In the genomic region with DNA sequence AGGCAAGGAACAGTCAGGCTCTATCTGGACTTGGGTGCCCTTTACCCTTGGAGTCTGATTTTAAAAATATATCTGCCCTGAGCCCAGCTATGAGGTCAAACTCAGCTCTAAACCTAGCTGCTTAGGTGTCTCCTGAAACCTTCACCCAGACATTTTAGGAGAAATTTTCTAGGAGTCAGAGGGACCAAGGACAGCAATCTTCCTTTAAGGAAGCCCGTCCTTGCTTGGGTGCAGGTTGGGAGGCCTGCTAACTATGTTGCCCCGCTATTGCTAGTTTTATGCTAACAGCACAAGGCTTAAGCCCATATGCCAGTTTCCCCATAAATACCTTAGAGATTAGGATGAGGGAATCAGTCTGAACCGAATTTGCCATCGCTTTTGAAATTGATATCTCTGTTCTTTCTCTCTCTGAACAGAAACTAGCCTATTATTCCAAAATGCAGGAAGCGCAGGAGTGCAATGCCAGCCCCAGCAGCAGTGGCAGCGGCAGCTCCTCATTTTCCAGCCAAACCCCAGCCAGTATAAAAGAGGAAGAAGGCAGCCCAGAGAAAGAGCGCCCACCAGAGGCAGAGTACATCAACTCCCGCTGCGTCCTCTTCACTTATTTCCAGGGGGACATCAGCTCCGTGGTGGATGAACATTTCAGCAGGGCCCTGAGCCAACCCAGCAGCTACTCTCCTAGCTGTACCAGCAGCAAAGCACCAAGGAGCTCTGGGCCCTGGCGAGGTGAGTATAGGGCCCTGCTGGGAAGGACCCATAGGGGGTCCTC, we compare ENCODE assay signal across 1 cellular context.
TF ChIP-seq lines count a peak whose summit lies in the region.

No MANE protein-coding gene starts in this region.

TF ChIP-seq in HCT116, 20 proteins besides CTCF, POLR2A, EP300 and RAD21 (continued from another document):
- TF ChIP-seq, protein P1, sequence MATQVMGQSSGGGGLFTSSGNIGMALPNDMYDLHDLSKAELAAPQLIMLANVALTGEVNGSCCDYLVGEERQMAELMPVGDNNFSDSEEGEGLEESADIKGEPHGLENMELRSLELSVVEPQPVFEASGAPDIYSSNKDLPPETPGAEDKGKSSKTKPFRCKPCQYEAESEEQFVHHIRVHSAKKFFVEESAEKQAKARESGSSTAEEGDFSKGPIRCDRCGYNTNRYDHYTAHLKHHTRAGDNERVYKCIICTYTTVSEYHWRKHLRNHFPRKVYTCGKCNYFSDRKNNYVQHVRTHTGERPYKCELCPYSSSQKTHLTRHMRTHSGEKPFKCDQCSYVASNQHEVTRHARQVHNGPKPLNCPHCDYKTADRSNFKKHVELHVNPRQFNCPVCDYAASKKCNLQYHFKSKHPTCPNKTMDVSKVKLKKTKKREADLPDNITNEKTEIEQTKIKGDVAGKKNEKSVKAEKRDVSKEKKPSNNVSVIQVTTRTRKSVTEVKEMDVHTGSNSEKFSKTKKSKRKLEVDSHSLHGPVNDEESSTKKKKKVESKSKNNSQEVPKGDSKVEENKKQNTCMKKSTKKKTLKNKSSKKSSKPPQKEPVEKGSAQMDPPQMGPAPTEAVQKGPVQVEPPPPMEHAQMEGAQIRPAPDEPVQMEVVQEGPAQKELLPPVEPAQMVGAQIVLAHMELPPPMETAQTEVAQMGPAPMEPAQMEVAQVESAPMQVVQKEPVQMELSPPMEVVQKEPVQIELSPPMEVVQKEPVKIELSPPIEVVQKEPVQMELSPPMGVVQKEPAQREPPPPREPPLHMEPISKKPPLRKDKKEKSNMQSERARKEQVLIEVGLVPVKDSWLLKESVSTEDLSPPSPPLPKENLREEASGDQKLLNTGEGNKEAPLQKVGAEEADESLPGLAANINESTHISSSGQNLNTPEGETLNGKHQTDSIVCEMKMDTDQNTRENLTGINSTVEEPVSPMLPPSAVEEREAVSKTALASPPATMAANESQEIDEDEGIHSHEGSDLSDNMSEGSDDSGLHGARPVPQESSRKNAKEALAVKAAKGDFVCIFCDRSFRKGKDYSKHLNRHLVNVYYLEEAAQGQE (IDR thresholded peaks at IDR 0.05; ENCODE audit: low read depth): no peak
- no peak for TF ChIP-seq ELF1 (IDR thresholded peaks at IDR 0.05; ENCODE audit: borderline replicate concordance, low read depth)
- no peak for TF ChIP-seq SRF (IDR thresholded peaks at IDR 0.05; ENCODE audit: low read depth)
- no peak for TF ChIP-seq FOSL1 (IDR thresholded peaks at IDR 0.05; ENCODE audit: low read depth)
- TF ChIP-seq, protein P2, sequence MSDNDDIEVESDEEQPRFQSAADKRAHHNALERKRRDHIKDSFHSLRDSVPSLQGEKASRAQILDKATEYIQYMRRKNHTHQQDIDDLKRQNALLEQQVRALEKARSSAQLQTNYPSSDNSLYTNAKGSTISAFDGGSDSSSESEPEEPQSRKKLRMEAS (IDR thresholded peaks at IDR 0.05): no peak
- TF ChIP-seq TCF7L2 (IDR thresholded peaks at IDR 0.05; ENCODE audit: borderline replicate concordance, extremely low read depth, insufficient read depth, insufficient read length): no peak
- TF ChIP-seq ZNF274 (IDR thresholded peaks at IDR 0.05; ENCODE audit: low read depth, low read length): no peak
